ENCODE assay signal across 25 cellular contexts in the genomic region with DNA sequence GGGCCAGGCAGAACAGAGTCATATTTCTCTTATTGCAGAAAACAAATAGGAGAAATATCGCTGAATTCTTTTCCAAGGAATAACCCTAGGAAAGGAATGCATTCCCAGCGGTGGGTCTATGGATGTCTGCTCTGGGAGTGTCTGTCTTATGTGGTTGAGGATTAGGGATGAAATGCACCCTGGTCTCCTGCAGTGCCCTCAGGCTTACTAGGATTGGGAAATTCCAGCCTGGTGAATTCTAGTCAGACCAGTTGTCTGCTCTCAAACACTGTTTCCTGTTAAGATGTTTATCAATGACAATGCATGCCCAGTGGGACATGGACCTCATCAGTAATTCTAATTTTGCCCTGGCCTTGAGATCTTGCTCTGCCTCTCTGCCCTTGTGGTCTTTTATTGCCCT.
"Had no signal": no experiment of that assay in that cellular context is flagged by ENCODE, and none has a peak within 500 bp of the region (broad histone marks: within the 10 kb centered on the region; RNA-seq: fewer than 3 reads in every experiment).

No MANE protein-coding gene starts in this region.

- H3K27ac Mint-ChIP-seq: activated naive CD8-positive, alpha-beta T cell treated with anti-CD3 and anti-CD28 coated beads for 36 hours; activated T-helper 2 cell treated with anti-CD3 and anti-CD28 coated beads, Interferon-gamma antibody, Interleukin-2, Interleukin-4, amounts not matched to agents 10 μg/mL and 5 μg/mL and 100 μg/mL, durations not matched to agents 14 hours and 24 hours and 36 hours; memory B cell; stimulated activated naive B cell treated with anti-CD40 and anti-IgM and Interleukin-4, amounts not matched to agents 10 μg/mL and 1 μg/mL and 100 μg/mL, for 72 hours; T-helper 1 cell treated with Interleukin-12 subunit alpha and Interleukin-12 subunit beta and Interleukin-4 antibody, amounts not matched to agents 30 μg/mL and 1 μg/mL, for 36 hours; type B pancreatic cell had no signal

- ATAC-seq: activated T-cell treated with anti-CD3 and anti-CD28 coated beads, Interleukin-2, amount 50 U/mL, for 4 hours; foreskin keratinocyte; sciatic nerve; stimulated activated naive B cell treated with anti-CD40 and anti-IgM and Interleukin-4, amounts not matched to agents 10 μg/mL and 1 μg/mL and 100 μg/mL, for 72 hours had no signal

- FAIRE-seq: bronchial epithelial cell, endometrium had no signal

- H3K4me3 ChIP-seq: smooth muscle cell, testis, vagina had no signal

- H3K4me2 ChIP-seq: smooth muscle cell had no signal

- H3K9me3 ChIP-seq: testis, vagina had no signal

- H3K36me3 Mint-ChIP-seq: activated naive CD8-positive, alpha-beta T cell treated with anti-CD3 and anti-CD28 coated beads for 36 hours; memory B cell; stimulated activated naive B cell treated with anti-CD40 and anti-IgM and Interleukin-4, amounts not matched to agents 10 μg/mL and 1 μg/mL and 100 μg/mL, for 72 hours; type B pancreatic cell had no signal

- H3K27me3 Mint-ChIP-seq: activated naive CD8-positive, alpha-beta T cell treated with anti-CD3 and anti-CD28 coated beads for 36 hours; memory B cell; stimulated activated naive B cell treated with anti-CD40 and anti-IgM and Interleukin-4, amounts not matched to agents 10 μg/mL and 1 μg/mL and 100 μg/mL, for 72 hours; type B pancreatic cell had no signal

- H3K4me1 ChIP-seq: foreskin keratinocyte, testis, vagina had no signal

- H3K4me3 Mint-ChIP-seq: activated naive CD8-positive, alpha-beta T cell treated with anti-CD3 and anti-CD28 coated beads for 36 hours; activated T-cell treated with anti-CD3 and anti-CD28 coated beads, Interleukin-2, amount 50 U/mL, for 4 hours; memory B cell; stimulated activated naive B cell treated with anti-CD40 and anti-IgM and Interleukin-4, amounts not matched to agents 10 μg/mL and 1 μg/mL and 100 μg/mL, for 72 hours; T-helper 1 cell treated with Interleukin-12 subunit alpha and Interleukin-12 subunit beta and Interleukin-4 antibody, amounts not matched to agents 30 μg/mL and 1 μg/mL, for 36 hours; type B pancreatic cell had no signal

- H3K27me3 ChIP-seq: foreskin keratinocyte, testis, vagina had no signal

- H3K36me3 ChIP-seq: vagina had no signal

- DNase-seq: activated CD4-positive, alpha-beta T cell treated with anti-CD3 and anti-CD28 coated beads for 4 hours; activated CD4-positive, alpha-beta T cell treated with anti-CD3 and anti-CD28 coated beads, Interleukin-2, amount 50 U/mL, for 48 hours; activated CD4-positive, CD25-positive, alpha-beta regulatory T cell; activated CD8-positive, alpha-beta memory T cell treated with anti-CD3 and anti-CD28 coated beads, Interleukin-2, amount 50 U/mL, for 48 hours; activated naive CD4-positive, alpha-beta T cell treated with Interleukin-2 at 50 U/mL for 16 hours; activated naive CD8-positive, alpha-beta T cell treated with anti-CD3 and anti-CD28 coated beads for 36 hours; activated T-cell treated with anti-CD3 and anti-CD28 coated beads, Interleukin-2, amount 50 U/mL, for 4 hours; cortex of kidney; erythroblast; occipital lobe; stimulated activated CD4-positive, alpha-beta T cell treated with anti-CD3 and anti-CD28 coated beads, Interleukin-15, amount 100 ng/mL, for 24 hours; stimulated activated CD4-positive, alpha-beta T cell treated with anti-CD3 and anti-CD28 coated beads, Interleukin-2, amount 100 ng/mL, for 48 hours; stimulated activated CD8-positive, alpha-beta memory T cell treated with anti-CD3 and anti-CD28 coated beads, Interleukin-4, amount 100 ng/mL, for 48 hours; stimulated activated naive B cell treated with anti-CD40 and anti-IgM and Interleukin-4, amounts not matched to agents 10 μg/mL and 1 μg/mL and 100 μg/mL, for 72 hours; testis had no signal

- H3K27ac ChIP-seq: foreskin keratinocyte, testis, vagina had no signal

- H3K4me1 Mint-ChIP-seq: activated naive CD8-positive, alpha-beta T cell treated with anti-CD3 and anti-CD28 coated beads for 36 hours; memory B cell; stimulated activated naive B cell treated with anti-CD40 and anti-IgM and Interleukin-4, amounts not matched to agents 10 μg/mL and 1 μg/mL and 100 μg/mL, for 72 hours had no signal
